Comparison of ENCODE assay signal across 8 cellular contexts in the genomic region with DNA sequence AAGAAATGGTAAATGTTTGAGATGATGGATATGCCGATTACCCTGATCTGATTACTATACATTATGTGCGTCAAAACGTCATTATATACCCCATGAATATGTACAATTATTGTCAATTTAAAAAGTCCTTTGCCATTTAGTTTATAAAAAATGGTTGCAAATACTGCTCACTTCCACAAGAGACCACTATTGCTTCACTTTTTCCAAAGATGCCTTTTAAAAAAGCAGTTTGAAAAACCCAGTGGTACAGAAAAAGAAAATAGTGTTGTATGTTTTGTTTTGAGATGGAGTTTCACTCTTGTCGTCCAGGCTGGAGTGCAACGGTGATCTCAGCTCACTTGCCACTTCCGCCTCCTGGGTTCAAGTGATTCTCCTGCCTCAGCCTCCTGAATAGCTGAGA.
A peak's percentile ranks its signal among the peaks of the same experiment; 100 is the strongest.
DNase-seq lines count a peak whose midpoint lies in the region; ATAC-seq and TF ChIP-seq lines count a peak whose summit lies in the region.

No MANE protein-coding gene starts in this region.

- DNase-seq in AG09309 (ENCODE audit: low read depth) (no peak), OCI-M1 (lab: John Stamatoyannopoulos, UW) (peak; percentile 74), foreskin fibroblast (peak; percentile 8 to 50)
- no peak for DNase-seq in stimulated activated CD4-positive, alpha-beta T cell treated with anti-CD3 and anti-CD28 coated beads, Interleukin-4, amount 100 ng/mL, for 1 hour
- DNase-seq in activated T-cell treated with anti-CD3 and anti-CD28 coated beads, Interleukin-2, amount 50 U/mL, for 48 hours = no peak

- TF ChIP-seq CTCF in AG09309 (IDR thresholded peaks at IDR 0.05; ENCODE audit: control insufficient read depth, insufficient read depth, low read depth, low read length, missing control alignments) (peak; percentile 46), foreskin fibroblast (IDR thresholded peaks at IDR 0.05; ENCODE audit: low read depth, low read length) (peak; percentile 43)

- ATAC-seq in GM18870 (IDR thresholded peaks at IDR 0.05; ENCODE audit: unreplicated experiment) (peak; percentile 37), GM18517 (IDR thresholded peaks at IDR 0.05; ENCODE audit: unreplicated experiment) (no peak), GM19455 (IDR thresholded peaks at IDR 0.05; ENCODE audit: unreplicated experiment) (no peak)

- H3K4me3 ChIP-seq in AG09309 (ENCODE audit: control insufficient read depth, low read depth, low read length) = no peak overlapping the region
- H3K4me3 ChIP-seq in foreskin fibroblast (ENCODE audit: low read depth in 1 of 2, low read length in 2 of 2) = no peak overlapping the region

Comparison
In these comparisons a context has a peak if more than half of its experiments do, and no peak if none do; other contexts are left out.
1. DNase-seq: peak in OCI-M1 (single experiment) and foreskin fibroblast (2 of 2); none in AG09309 (single experiment), stimulated activated CD4-positive, alpha-beta T cell treated with anti-CD3 and anti-CD28 coated beads, Interleukin-4, amount 100 ng/mL, for 1 hour (single experiment) and activated T-cell treated with anti-CD3 and anti-CD28 coated beads, Interleukin-2, amount 50 U/mL, for 48 hours (0 of 2).